In genomic region chr9:122265265-122265900, GRCh38 we compare ENCODE assay signal across 1 cellular context.
A peak's percentile ranks its signal among the peaks of the same experiment; 100 is the strongest.
TF ChIP-seq lines count a peak whose summit lies in the region.

No MANE protein-coding gene starts in this region.

TF ChIP-seq in K562, 482 proteins besides CTCF, POLR2A, EP300 and RAD21 (continued from another document):
- TF ChIP-seq MEF2D (tag; conservative IDR thresholded peaks at IDR 0.05; ENCODE audit: low read depth) (no peak), CEBPB (tag; IDR thresholded peaks at IDR 0.05) (no peak), ARID4B (CRISPR knock-in tag; IDR thresholded peaks at IDR 0.05) (no peak), NKRF (IDR thresholded peaks at IDR 0.05; ENCODE audit: borderline replicate concordance) (no peak), BCOR (IDR thresholded peaks at IDR 0.05) (no peak), KAT2B (IDR thresholded peaks at IDR 0.05; ENCODE audit: low read depth, low read length) (no peak), PHB (CRISPR knock-in tag; IDR thresholded peaks at IDR 0.05) (no peak), TSC22D4 (tag; IDR thresholded peaks at IDR 0.05) (no peak), SMAD2 (IDR thresholded peaks at IDR 0.05; ENCODE audit: low read depth, low read length) (no peak), GTF2B (IDR thresholded peaks at IDR 0.05; ENCODE audit: extremely low read depth, insufficient read length) (no peak), ATF6 (CRISPR knock-in tag; IDR thresholded peaks at IDR 0.05) (no peak), ZKSCAN8 (CRISPR knock-in tag; IDR thresholded peaks at IDR 0.05) (no peak), CBFB (CRISPR knock-in tag; IDR thresholded peaks at IDR 0.05) (no peak), HIVEP1 (CRISPR knock-in tag; IDR thresholded peaks at IDR 0.05) (no peak), FOXK2 (conservative IDR thresholded peaks at IDR 0.05 in 1 of 2, IDR thresholded peaks at IDR 0.05 in 1 of 2; ENCODE audit: low read depth in 2 of 2) (peak; percentile 43 to 50; a peak in 3 of 4 replicates), GABPA (tag; conservative IDR thresholded peaks at IDR 0.05; ENCODE audit: low read depth) (peak; percentile 50), ZNF146 (CRISPR knock-in tag; IDR thresholded peaks at IDR 0.05; ENCODE audit: unreplicated experiment) (no peak), HNRNPL (IDR thresholded peaks at IDR 0.05; ENCODE audit: low read depth, low read length) (no peak), FOSL1 (tag; conservative IDR thresholded peaks at IDR 0.05) (no peak), ZNF316 (IDR thresholded peaks at IDR 0.05) (no peak), GATAD2A (IDR thresholded peaks at IDR 0.05) (no peak), KLF16 (IDR thresholded peaks at IDR 0.05) (no peak), MCM3 (IDR thresholded peaks at IDR 0.05) (no peak), MTF1 (CRISPR knock-in tag; IDR thresholded peaks at IDR 0.05; ENCODE audit: borderline replicate concordance) (no peak), POLR2B (IDR thresholded peaks at IDR 0.05; ENCODE audit: low read depth, partially characterized antibody) (no peak), FOXJ3 (CRISPR knock-in tag; IDR thresholded peaks at IDR 0.05) (no peak), SIN3B (IDR thresholded peaks at IDR 0.05; ENCODE audit: low read depth) (no peak), ETV1 (tag; conservative IDR thresholded peaks at IDR 0.05; ENCODE audit: low read depth) (peak; percentile 31; the same call in 1 of the 2 replicates), NFRKB (IDR thresholded peaks at IDR 0.05; ENCODE audit: low read depth) (0 out of 2 replicates have a peak, but pooled peaks have one; percentile 35), CXXC5 (CRISPR knock-in tag; IDR thresholded peaks at IDR 0.05) (no peak), SNIP1 (IDR thresholded peaks at IDR 0.05; ENCODE audit: low read depth) (no peak), TAL1 (IDR thresholded peaks at IDR 0.05) (no peak), ZNF174 (CRISPR knock-in tag; IDR thresholded peaks at IDR 0.05) (no peak)
